Comparison of ENCODE assay signal across 28 cellular contexts in genomic region chr13:42056585-42056984, GRCh38. TPM values are rescaled to one million over a fixed set of nuclear protein-coding genes. Genes with fewer than 3 reads are reported as not detected.
A peak's percentile ranks its signal among the peaks of the same experiment; 100 is the strongest.
DNase-seq lines count a peak whose midpoint lies in the region; ATAC-seq, FAIRE-seq and TF ChIP-seq lines count a peak whose summit lies in the region.
"Had no signal": no experiment of that assay in that cellular context is flagged by ENCODE, and none has a peak within 500 bp of the region (broad histone marks: within the 10 kb centered on the region; RNA-seq: fewer than 3 reads in every experiment).

No MANE protein-coding gene starts in this region.

- H3K36me3 Mint-ChIP-seq in activated T-cell treated with anti-CD3 and anti-CD28 coated beads, Interleukin-2, amount 50 U/mL, for 24 hours (ENCODE audit: low read depth) = peaks cover 11% of the 10 kb centered on the region
- peaks cover 4 to 7% (median 6%) of the 10 kb centered on the region in 3 donors for H3K36me3 Mint-ChIP-seq in CD8-positive, alpha-beta memory T cell
- H3K36me3 Mint-ChIP-seq in T-helper 17 cell (ENCODE audit: low read depth) (peaks cover 2% of the 10 kb centered on the region), WTC11 (peaks cover 7% of the 10 kb centered on the region)
- H3K36me3 Mint-ChIP-seq in effector memory CD8-positive, alpha-beta T cell (ENCODE audit: insufficient read depth) = no peaks in the 10 kb centered on the region

- H3K27ac ChIP-seq in CD8-positive, alpha-beta memory T cell (ENCODE audit: low read depth, low read length) = peak overlapping the region; percentile 43
- H3K27ac ChIP-seq in pancreas = no peak overlapping the region
- H3K27ac ChIP-seq: foreskin keratinocyte, parathyroid adenoma, SK-N-MC, spleen, VCaP had no signal

- POLR2A ChIA-PET in CD8-positive, alpha-beta memory T cell (lab: Charles Lee) = no interaction called here
- POLR2A ChIA-PET in WTC11 (lab: Charles Lee) = interaction anchor here (0.8 kb wide), 1 partner anchor 9 kb away, joined by 3 read pairs; no protein-coding TSS in a partner anchor

- no peaks in the 10 kb centered on the region for H3K9me3 ChIP-seq in CD8-positive, alpha-beta memory T cell (ENCODE audit: low read length)
- H3K9me3 ChIP-seq in T-helper 17 cell (ENCODE audit: control insufficient read depth, low read length, poor library complexity, severe bottlenecking) (no peaks in the 10 kb centered on the region), pancreas (no peaks in the 10 kb centered on the region)
- H3K9me3 ChIP-seq: BE2C, mucosa of descending colon had no signal

- H3K4me1 Mint-ChIP-seq in activated T-cell treated with anti-CD3 and anti-CD28 coated beads, Interleukin-2, amount 50 U/mL, for 24 hours (ENCODE audit: low read depth) = peaks cover 46% of the 10 kb centered on the region
- peaks cover 27 to 47% (median 37%) of the 10 kb centered on the region in 3 donors for H3K4me1 Mint-ChIP-seq in CD8-positive, alpha-beta memory T cell
- H3K4me1 Mint-ChIP-seq in T-helper 17 cell (peaks cover 7% of the 10 kb centered on the region), WTC11 (no peaks in the 10 kb centered on the region)
- peaks cover 3 to 15% of the 10 kb centered on the region in 2 donors for H3K4me1 Mint-ChIP-seq in effector memory CD8-positive, alpha-beta T cell (ENCODE audit: low read depth in 2 of 2)
- H3K4me1 Mint-ChIP-seq: IgD-negative memory B cell, nephron had no signal

- peak overlapping the region; percentile 8 for H3K27ac Mint-ChIP-seq in activated T-cell treated with anti-CD3 and anti-CD28 coated beads, Interleukin-2, amount 50 U/mL, for 24 hours
- H3K27ac Mint-ChIP-seq in CD8-positive, alpha-beta memory T cell = peak overlapping the region in 5 of 8 donors; percentile 23 to 86 (median 55)
- no peak overlapping the region for H3K27ac Mint-ChIP-seq in T-helper 17 cell
- H3K27ac Mint-ChIP-seq in effector memory CD8-positive, alpha-beta T cell = no peak overlapping the region
- H3K27ac Mint-ChIP-seq in WTC11 = no peak overlapping the region
- H3K27ac Mint-ChIP-seq: nephron, type B pancreatic cell had no signal

- 77 to 82% methylated on average over 6 of the region's 6 CpGs for WGBS in pancreas, 2 donors

- no peaks in the 10 kb centered on the region for H3K4me1 ChIP-seq in CD8-positive, alpha-beta memory T cell (ENCODE audit: insufficient read depth, low read length)
- H3K4me1 ChIP-seq in pancreas = no peaks in the 10 kb centered on the region
- H3K4me1 ChIP-seq: parathyroid adenoma, spleen had no signal

- intact Hi-C loops in pancreas (cut with DNase I) = no loop called here

- no peaks in the 10 kb centered on the region for H3K27me3 ChIP-seq in CD8-positive, alpha-beta memory T cell (ENCODE audit: insufficient read depth, low read length, poor library complexity, severe bottlenecking)
- H3K27me3 ChIP-seq in pancreas = no peaks in the 10 kb centered on the region
- H3K27me3 ChIP-seq: BE2C, foreskin keratinocyte, spleen had no signal

- no peak overlapping the region for H3K4me3 ChIP-seq in CD8-positive, alpha-beta memory T cell (ENCODE audit: low read length)
- H3K4me3 ChIP-seq in pancreas = no peak overlapping the region
- H3K4me3 ChIP-seq: mucosa of descending colon, SK-N-MC, spleen had no signal

- CTCF ChIA-PET in CD8-positive, alpha-beta memory T cell (lab: Charles Lee) = interaction anchor here (1.2 to 1.4 kb wide), 2 partner anchors 9 to 85 kb away, joined by 3 to 4 read pairs; partner anchors contain the start of gene DGKH
- CTCF ChIA-PET in WTC11 (lab: Charles Lee) = interaction anchor here (1.2 kb wide), 1 partner anchor 15 kb away, joined by 4 read pairs; no protein-coding TSS in a partner anchor

- H3K36me3 ChIP-seq in CD8-positive, alpha-beta memory T cell (ENCODE audit: insufficient read depth, low read length) = no peaks in the 10 kb centered on the region
- H3K36me3 ChIP-seq in pancreas = no peaks in the 10 kb centered on the region
- H3K36me3 ChIP-seq: BE2C had no signal

- TF ChIP-seq CTCF in pancreas (IDR thresholded peaks at IDR 0.05) = no peak
- no peak for TF ChIP-seq CTCF in WTC11 (IDR thresholded peaks at IDR 0.05)

- FAIRE-seq in pancreas (lab: Jason Lieb, UNC) = no peak
- FAIRE-seq: H54 had no signal

- peaks cover 4% of the 10 kb centered on the region for H3K9me3 Mint-ChIP-seq in activated T-cell treated with anti-CD3 and anti-CD28 coated beads, Interleukin-2, amount 50 U/mL, for 24 hours
- no peaks in the 10 kb centered on the region for H3K9me3 Mint-ChIP-seq in CD8-positive, alpha-beta memory T cell
- no peaks in the 10 kb centered on the region for H3K9me3 Mint-ChIP-seq in effector memory CD8-positive, alpha-beta T cell
- H3K9me3 Mint-ChIP-seq in WTC11 = peaks cover 7% of the 10 kb centered on the region
- H3K9me3 Mint-ChIP-seq: nephron had no signal

- no peaks in the 10 kb centered on the region for H3K27me3 Mint-ChIP-seq in activated T-cell treated with anti-CD3 and anti-CD28 coated beads, Interleukin-2, amount 50 U/mL, for 24 hours
- H3K27me3 Mint-ChIP-seq in CD8-positive, alpha-beta memory T cell = no peaks in the 10 kb centered on the region
- no peaks in the 10 kb centered on the region for H3K27me3 Mint-ChIP-seq in T-helper 17 cell
- no peaks in the 10 kb centered on the region for H3K27me3 Mint-ChIP-seq in effector memory CD8-positive, alpha-beta T cell
- no peaks in the 10 kb centered on the region for H3K27me3 Mint-ChIP-seq in WTC11 (ENCODE audit: low read depth)
- H3K27me3 Mint-ChIP-seq: type B pancreatic cell had no signal

- no peak for ATAC-seq in T-helper 17 cell
- no peak for ATAC-seq in effector memory CD8-positive, alpha-beta T cell (replicated peaks)
- no peak for ATAC-seq in pancreas
- ATAC-seq in WTC11 = no peak
- ATAC-seq: foreskin keratinocyte had no signal

- no peak for DNase-seq in activated T-cell treated with anti-CD3 and anti-CD28 coated beads, Interleukin-2, amount 50 U/mL, for 24 hours
- no peak for DNase-seq in activated T-cell treated with anti-CD3 and anti-CD28 coated beads, Interleukin-2, amount 50 U/mL, for 1 hour
- DNase-seq in CD8-positive, alpha-beta memory T cell = no peak
- no peak for DNase-seq in T-helper 17 cell
- no peak for DNase-seq in effector memory CD8-positive, alpha-beta T cell
- DNase-seq in pancreas = no peak
- no peak for DNase-seq in WTC11 (ENCODE audit: low spot score)
- no peak for DNase-seq in NCI-H2029 (lab: John Stamatoyannopoulos, UW)
- DNase-seq: ACHN; activated naive CD4-positive, alpha-beta T cell; anterior cingulate cortex; BE2C; cortex of kidney; DMS79; foreskin keratinocyte; GDM1; mucosa of descending colon; NCI-H1417; NCI-H446 treated with DMSO at 0.1 percent for 48 hours; NCI-H82; spleen had no signal

- peak overlapping the region; percentile 41 for H3K4me3 Mint-ChIP-seq in activated T-cell treated with anti-CD3 and anti-CD28 coated beads, Interleukin-2, amount 50 U/mL, for 24 hours
- H3K4me3 Mint-ChIP-seq in CD8-positive, alpha-beta memory T cell = peak overlapping the region; percentile 1 to 73 (median 55)
- peak overlapping the region; percentile 67 for H3K4me3 Mint-ChIP-seq in T-helper 17 cell
- H3K4me3 Mint-ChIP-seq in effector memory CD8-positive, alpha-beta T cell = peak overlapping the region; percentile 0 to 65
- no peak overlapping the region for H3K4me3 Mint-ChIP-seq in WTC11
- H3K4me3 Mint-ChIP-seq: IgD-negative memory B cell, nephron, type B pancreatic cell had no signal

TF ChIP-seq in WTC11, 78 proteins besides CTCF, POLR2A, EP300 and RAD21 (continues in another document):
- TF ChIP-seq MXD4 (CRISPR knock-in tag; IDR thresholded peaks at IDR 0.05; ENCODE audit: borderline replicate concordance) (no peak), ATF3 (CRISPR knock-in tag; conservative IDR thresholded peaks at IDR 0.05) (no peak), SMAD3 (CRISPR knock-in tag; IDR thresholded peaks at IDR 0.05; ENCODE audit: borderline replicate concordance) (no peak), NFATC4 (CRISPR knock-in tag; IDR thresholded peaks at IDR 0.05) (no peak), ARID4B (CRISPR knock-in tag; IDR thresholded peaks at IDR 0.05; ENCODE audit: borderline replicate concordance) (no peak), FOXK1 (CRISPR knock-in tag; IDR thresholded peaks at IDR 0.05) (no peak), GTF2I (CRISPR knock-in tag; conservative IDR thresholded peaks at IDR 0.05) (no peak), ESRRA (CRISPR knock-in tag; IDR thresholded peaks at IDR 0.05; ENCODE audit: borderline replicate concordance) (no peak)

RNA-seq across cellular contexts. Expression of gene DGKH, which starts 8.1 kb away (rescaled TPM):
- total RNA-seq in CD8-positive, alpha-beta memory T cell = 10 to 100 TPM; 10.2 to 10.9 TPM
- polyA plus RNA-seq in CD8-positive, alpha-beta memory T cell = 2.5 TPM
- 10 to 100 TPM; 10.4 to 10.7 TPM for total RNA-seq in T-helper 17 cell
- 1 to 10 TPM; 1.5 to 5.0 (median 1.8) TPM for total RNA-seq in pancreas
- 1 to 10 TPM in 1 of 2 donors, under 1 TPM in 1; 0.87 to 1.1 TPM for polyA plus RNA-seq in pancreas
- 7.6 to 8.8 TPM (median 8.8 TPM) in 3 replicates for total RNA-seq in WTC11 (2021)

Comparison
In these comparisons a context has a peak if more than half of its experiments do, and no peak if none do; other contexts are left out.
1. H3K27ac Mint-ChIP-seq: peak in activated T-cell treated with anti-CD3 and anti-CD28 coated beads, Interleukin-2, amount 50 U/mL, for 24 hours (single experiment) and CD8-positive, alpha-beta memory T cell (5 of 8); none in T-helper 17 cell (single experiment), effector memory CD8-positive, alpha-beta T cell (0 of 2) and WTC11 (single experiment).